Comparison of ENCODE assay signal across 1 cellular context in the genomic region with DNA sequence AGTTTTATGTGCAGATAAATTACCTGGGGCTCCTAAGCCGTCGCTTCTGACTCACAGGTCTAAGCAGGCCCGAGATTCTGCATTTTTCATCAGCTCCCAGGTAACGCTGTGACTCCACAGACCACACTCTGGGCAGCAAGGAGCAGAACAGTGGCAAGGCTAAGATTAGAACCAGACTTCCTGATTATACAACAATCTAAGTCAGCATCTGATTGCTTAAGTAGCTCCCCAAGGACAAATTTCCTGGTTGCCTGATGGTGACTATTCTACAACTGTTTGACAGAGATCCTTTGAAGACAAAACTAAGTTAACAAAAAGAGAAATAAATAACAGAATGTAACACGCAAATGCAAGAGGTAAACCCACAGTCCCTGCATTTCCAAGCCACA.
TF ChIP-seq lines count a peak whose summit lies in the region.

No MANE protein-coding gene starts in this region.

TF ChIP-seq in WTC11, 78 proteins besides CTCF, POLR2A, EP300 and RAD21 (continued from another document):
- TF ChIP-seq, protein P1, sequence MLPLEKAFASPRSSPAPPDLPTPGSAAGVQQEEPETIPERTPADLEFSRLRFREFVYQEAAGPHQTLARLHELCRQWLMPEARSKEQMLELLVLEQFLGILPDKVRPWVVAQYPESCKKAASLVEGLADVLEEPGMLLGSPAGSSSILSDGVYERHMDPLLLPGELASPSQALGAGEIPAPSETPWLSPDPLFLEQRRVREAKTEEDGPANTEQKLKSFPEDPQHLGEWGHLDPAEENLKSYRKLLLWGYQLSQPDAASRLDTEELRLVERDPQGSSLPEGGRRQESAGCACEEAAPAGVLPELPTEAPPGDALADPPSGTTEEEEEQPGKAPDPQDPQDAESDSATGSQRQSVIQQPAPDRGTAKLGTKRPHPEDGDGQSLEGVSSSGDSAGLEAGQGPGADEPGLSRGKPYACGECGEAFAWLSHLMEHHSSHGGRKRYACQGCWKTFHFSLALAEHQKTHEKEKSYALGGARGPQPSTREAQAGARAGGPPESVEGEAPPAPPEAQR (CRISPR knock-in tag; IDR thresholded peaks at IDR 0.05): no peak
- TF ChIP-seq, protein P2, sequence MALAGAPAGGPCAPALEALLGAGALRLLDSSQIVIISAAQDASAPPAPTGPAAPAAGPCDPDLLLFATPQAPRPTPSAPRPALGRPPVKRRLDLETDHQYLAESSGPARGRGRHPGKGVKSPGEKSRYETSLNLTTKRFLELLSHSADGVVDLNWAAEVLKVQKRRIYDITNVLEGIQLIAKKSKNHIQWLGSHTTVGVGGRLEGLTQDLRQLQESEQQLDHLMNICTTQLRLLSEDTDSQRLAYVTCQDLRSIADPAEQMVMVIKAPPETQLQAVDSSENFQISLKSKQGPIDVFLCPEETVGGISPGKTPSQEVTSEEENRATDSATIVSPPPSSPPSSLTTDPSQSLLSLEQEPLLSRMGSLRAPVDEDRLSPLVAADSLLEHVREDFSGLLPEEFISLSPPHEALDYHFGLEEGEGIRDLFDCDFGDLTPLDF (CRISPR knock-in tag; IDR thresholded peaks at IDR 0.05): no peak
- TF ChIP-seq, protein P3, sequence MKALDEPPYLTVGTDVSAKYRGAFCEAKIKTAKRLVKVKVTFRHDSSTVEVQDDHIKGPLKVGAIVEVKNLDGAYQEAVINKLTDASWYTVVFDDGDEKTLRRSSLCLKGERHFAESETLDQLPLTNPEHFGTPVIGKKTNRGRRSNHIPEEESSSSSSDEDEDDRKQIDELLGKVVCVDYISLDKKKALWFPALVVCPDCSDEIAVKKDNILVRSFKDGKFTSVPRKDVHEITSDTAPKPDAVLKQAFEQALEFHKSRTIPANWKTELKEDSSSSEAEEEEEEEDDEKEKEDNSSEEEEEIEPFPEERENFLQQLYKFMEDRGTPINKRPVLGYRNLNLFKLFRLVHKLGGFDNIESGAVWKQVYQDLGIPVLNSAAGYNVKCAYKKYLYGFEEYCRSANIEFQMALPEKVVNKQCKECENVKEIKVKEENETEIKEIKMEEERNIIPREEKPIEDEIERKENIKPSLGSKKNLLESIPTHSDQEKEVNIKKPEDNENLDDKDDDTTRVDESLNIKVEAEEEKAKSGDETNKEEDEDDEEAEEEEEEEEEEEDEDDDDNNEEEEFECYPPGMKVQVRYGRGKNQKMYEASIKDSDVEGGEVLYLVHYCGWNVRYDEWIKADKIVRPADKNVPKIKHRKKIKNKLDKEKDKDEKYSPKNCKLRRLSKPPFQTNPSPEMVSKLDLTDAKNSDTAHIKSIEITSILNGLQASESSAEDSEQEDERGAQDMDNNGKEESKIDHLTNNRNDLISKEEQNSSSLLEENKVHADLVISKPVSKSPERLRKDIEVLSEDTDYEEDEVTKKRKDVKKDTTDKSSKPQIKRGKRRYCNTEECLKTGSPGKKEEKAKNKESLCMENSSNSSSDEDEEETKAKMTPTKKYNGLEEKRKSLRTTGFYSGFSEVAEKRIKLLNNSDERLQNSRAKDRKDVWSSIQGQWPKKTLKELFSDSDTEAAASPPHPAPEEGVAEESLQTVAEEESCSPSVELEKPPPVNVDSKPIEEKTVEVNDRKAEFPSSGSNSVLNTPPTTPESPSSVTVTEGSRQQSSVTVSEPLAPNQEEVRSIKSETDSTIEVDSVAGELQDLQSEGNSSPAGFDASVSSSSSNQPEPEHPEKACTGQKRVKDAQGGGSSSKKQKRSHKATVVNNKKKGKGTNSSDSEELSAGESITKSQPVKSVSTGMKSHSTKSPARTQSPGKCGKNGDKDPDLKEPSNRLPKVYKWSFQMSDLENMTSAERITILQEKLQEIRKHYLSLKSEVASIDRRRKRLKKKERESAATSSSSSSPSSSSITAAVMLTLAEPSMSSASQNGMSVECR (CRISPR knock-in tag; IDR thresholded peaks at IDR 0.05; ENCODE audit: borderline replicate concordance): no peak
TF ChIP-seq in WTC11: peak in this region for 0.
